7 cellular contexts compared by ENCODE assay signal in genomic region chr7:100910443-100910842, GRCh38. TPM values are rescaled to one million over a fixed set of nuclear protein-coding genes. Genes with fewer than 3 reads are reported as not detected.
"Had no signal": no experiment of that assay in that cellular context is flagged by ENCODE, and none has a peak within 500 bp of the region (broad histone marks: within the 10 kb centered on the region; RNA-seq: fewer than 3 reads in every experiment).

No MANE protein-coding gene starts in this region.

RNA-seq across cellular contexts. Expression of gene ACHE, which starts 14.8 kb away (rescaled TPM):
- total RNA-seq: activated CD8-positive, alpha-beta T cell treated with anti-CD3 and anti-CD28 coated beads, Interleukin-2, amount 10 ng/mL, durations not matched to agents 7 days and 5 days; fibroblast of villous mesenchyme had no signal

RNA-seq across cellular contexts. Expression of gene MUC3A, which starts 38.9 kb away (rescaled TPM):
- total RNA-seq: activated CD8-positive, alpha-beta T cell treated with anti-CD3 and anti-CD28 coated beads, Interleukin-2, amount 10 ng/mL, durations not matched to agents 7 days and 5 days; activated T-helper 1 cell treated with anti-CD3 and anti-CD28 coated beads, Interleukin-12 subunit alpha, Interleukin-12 subunit beta, Interleukin-2, Interleukin-4 antibody, amounts not matched to agents 30 ng/mL and 10 ng/mL and 1 ng/mL, durations not matched to agents 14 hours and 24 hours and 36 hours; epithelial cell of proximal tubule; fibroblast of villous mesenchyme; pulmonary artery endothelial cell; T-helper 17 cell; urinary bladder had no signal
